ENCODE assay signal across 18 cellular contexts in the genomic region with DNA sequence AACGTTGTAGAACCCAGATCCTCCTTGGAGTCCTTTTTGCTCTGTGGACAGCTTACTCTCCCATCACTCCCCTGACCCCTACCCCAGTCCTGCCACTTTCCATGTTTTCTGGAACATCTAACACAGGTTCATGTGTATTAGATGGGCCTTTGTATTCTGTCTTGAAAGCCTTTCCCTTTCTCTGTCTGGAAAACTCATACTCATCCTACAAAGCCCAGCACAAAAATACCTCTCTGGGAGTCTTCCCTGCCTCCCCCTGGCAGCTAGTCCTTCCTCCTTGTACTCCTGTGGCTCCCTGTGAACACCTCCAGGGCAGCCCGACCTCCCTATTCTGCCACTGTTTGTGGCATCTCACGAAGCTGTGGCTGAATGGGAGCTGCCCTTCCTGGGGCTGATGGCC. TPM values are rescaled to one million over a fixed set of nuclear protein-coding genes. Genes with fewer than 3 reads are reported as not detected.
DNase-seq lines count a peak whose midpoint lies in the region; TF ChIP-seq lines count a peak whose summit lies in the region.
"Had no signal": no experiment of that assay in that cellular context is flagged by ENCODE, and none has a peak within 500 bp of the region (broad histone marks: within the 10 kb centered on the region; RNA-seq: fewer than 3 reads in every experiment).

No MANE protein-coding gene starts in this region.

- no peak for DNase-seq in SJSA1 (ENCODE audit: low read depth in 1 of 2, low spot score in 2 of 2)
- DNase-seq in coronary artery (ENCODE audit: low spot score) = no peak
- no peak for DNase-seq in osteocyte (ENCODE audit: extremely low spot score, unreplicated experiment)
- no peak for DNase-seq in tibial nerve (ENCODE audit: low spot score in 2 of 2)
- DNase-seq in HFFc6 = no peak
- no peak for DNase-seq in NCI-H69 (lab: John Stamatoyannopoulos, UW)
- no peak for DNase-seq in DMS53 (lab: John Stamatoyannopoulos, UW)
- DNase-seq: activated CD8-positive, alpha-beta memory T cell treated with anti-CD3 and anti-CD28 coated beads, Interleukin-2, amount 50 U/mL, for 48 hours; activated naive CD4-positive, alpha-beta T cell treated with Interleukin-2 at 50 U/mL for 16 hours; effector CD8-positive, alpha-beta T cell; KBM-7; NCI-H1417; NCI-H2227 treated with DMSO at 0.1 percent for 48 hours; SHP77 had no signal

- peaks cover 41% of the 10 kb centered on the region for H3K4me1 ChIP-seq in SJSA1 (replicated peaks)
- H3K4me1 ChIP-seq in tibial nerve = peaks cover 0 to 32% (median 10%) of the 10 kb centered on the region in 4 donors

- H3K9me3 ChIP-seq in SJSA1 (replicated peaks) (no peaks in the 10 kb centered on the region), tibial nerve (no peaks in the 10 kb centered on the region)

- H3K36me3 Mint-ChIP-seq in osteocyte (ENCODE audit: unreplicated experiment) (no peaks in the 10 kb centered on the region), HFFc6 (ENCODE audit: low read depth) (no peaks in the 10 kb centered on the region)

- TF ChIP-seq EP300 in tibial nerve (IDR thresholded peaks at IDR 0.05) = no peak

- H3K27ac Mint-ChIP-seq in osteocyte (ENCODE audit: unreplicated experiment) (peak overlapping the region; percentile 43), HFFc6 (no peak overlapping the region)
- H3K27ac Mint-ChIP-seq: B cell had no signal

- no peak overlapping the region for H3K4me3 ChIP-seq in SJSA1
- H3K4me3 ChIP-seq in coronary artery = no peak overlapping the region
- H3K4me3 ChIP-seq in tibial nerve = no peak overlapping the region
- H3K4me3 ChIP-seq: skin epidermis had no signal

- no peak for TF ChIP-seq POLR2A in tibial nerve (IDR thresholded peaks at IDR 0.05)

- H3K4me1 Mint-ChIP-seq in osteocyte (ENCODE audit: unreplicated experiment) (peaks cover 28% of the 10 kb centered on the region), HFFc6 (ENCODE audit: low read depth) (peaks cover 24% of the 10 kb centered on the region)
- H3K4me1 Mint-ChIP-seq: B cell had no signal

- H3K27me3 ChIP-seq in SJSA1 (replicated peaks) = no peaks in the 10 kb centered on the region
- no peaks in the 10 kb centered on the region for H3K27me3 ChIP-seq in tibial nerve

- peak overlapping the region; percentile 95 for H3K27ac ChIP-seq in SJSA1
- H3K27ac ChIP-seq in coronary artery = peak overlapping the region; percentile 78 to 85
- H3K27ac ChIP-seq in tibial nerve = peak overlapping the region; percentile 47 to 85 (median 72)

- H3K4me3 Mint-ChIP-seq in osteocyte (ENCODE audit: unreplicated experiment) = no peak overlapping the region
- H3K4me3 Mint-ChIP-seq in HFFc6 = no peak overlapping the region
- H3K4me3 Mint-ChIP-seq: B cell had no signal

- H3K9me3 Mint-ChIP-seq in osteocyte (ENCODE audit: unreplicated experiment) (no peaks in the 10 kb centered on the region), HFFc6 (no peaks in the 10 kb centered on the region)

- TF ChIP-seq CTCF in coronary artery (IDR thresholded peaks at IDR 0.05) (no peak), osteocyte (IDR thresholded peaks at IDR 0.05) (no peak), tibial nerve (IDR thresholded peaks at IDR 0.05) (no peak), HFFc6 (IDR thresholded peaks at IDR 0.05) (no peak)

- H3K27me3 Mint-ChIP-seq in osteocyte (ENCODE audit: unreplicated experiment) (peaks cover 3% of the 10 kb centered on the region), HFFc6 (ENCODE audit: insufficient read depth) (peaks cover 10% of the 10 kb centered on the region)

- H3K36me3 ChIP-seq in SJSA1 = no peaks in the 10 kb centered on the region
- H3K36me3 ChIP-seq in tibial nerve = no peaks in the 10 kb centered on the region

- 84 to 93% methylated on average over 3 of the region's 3 CpGs for WGBS in tibial nerve, 2 donors

RNA-seq across cellular contexts. Expression of a gene that starts 7.8 kb away (rescaled TPM):
- 12.7 and 14.4 TPM in 2 replicates for total RNA-seq in SJSA1 (2014; rRNA removed; shearing (Covaris generic))
- 1.3 and 1.4 TPM in 2 replicates for total RNA-seq in osteocyte
- total RNA-seq in tibial nerve = 10 to 100 TPM; 11.4 to 19.2 (median 14.3) TPM
- total RNA-seq in HFFc6 (2021; fragmentation: NEBNext Ultra II Directional; extraction: Animal tissue kit (Norgen Biotek cat#: 25700)) = not detected
- total RNA-seq: bronchial epithelial cell, lung microvascular endothelial cell had no signal

RNA-seq across cellular contexts. Expression of a gene that starts 24.7 kb away (rescaled TPM):
- total RNA-seq in SJSA1 (2014; rRNA removed; shearing (Covaris generic)) = not detected in 2 replicates
- total RNA-seq in osteocyte = not detected in 2 replicates
- total RNA-seq in tibial nerve = 1 to 10 TPM in 1 of 4 donors, not detected in 3; 2.2 TPM
- total RNA-seq in HFFc6 (2021; fragmentation: NEBNext Ultra II Directional; extraction: Animal tissue kit (Norgen Biotek cat#: 25700)) = not detected
- total RNA-seq: B cell, bronchial epithelial cell, lung microvascular endothelial cell had no signal

RNA-seq across cellular contexts. Expression of a gene that starts 44.0 kb away (rescaled TPM):
- 0.06 and 0.13 TPM in 2 replicates for total RNA-seq in SJSA1 (2014; rRNA removed; shearing (Covaris generic))
- not detected in 2 replicates for total RNA-seq in osteocyte
- total RNA-seq in tibial nerve = not detected
- total RNA-seq in HFFc6 (2021; fragmentation: NEBNext Ultra II Directional; extraction: Animal tissue kit (Norgen Biotek cat#: 25700)) = not detected
- total RNA-seq: B cell, lung microvascular endothelial cell had no signal
